Comparison of ENCODE assay signal across 8 cellular contexts in genomic region chrX:154370300-154370881, GRCh38. TPM values are rescaled to one million over a fixed set of nuclear protein-coding genes. Genes with fewer than 3 reads are reported as not detected.
DNase-seq lines count a peak whose midpoint lies in the region; ATAC-seq and TF ChIP-seq lines count a peak whose summit lies in the region.

No MANE protein-coding gene starts in this region.

- H3K4me3 ChIP-seq in PC-9 (peak overlapping the region; percentile 60; the same call in 1 of the 2 replicates), neutrophil (ENCODE audit: low read depth in 1 of 2, low read length in 1 of 2) (peak overlapping the region; percentile 73 to 91)

- H3K9me3 ChIP-seq in PC-9 (ENCODE audit: insufficient read depth, low read depth): no peaks in the 10 kb centered on the region
- no peaks in the 10 kb centered on the region for H3K9me3 ChIP-seq in neutrophil

- TF ChIP-seq CTCF in PC-9 (conservative IDR thresholded peaks at IDR 0.05) (no peak), neutrophil (IDR thresholded peaks at IDR 0.05) (no peak), GM13976 (IDR thresholded peaks at IDR 0.05; ENCODE audit: borderline replicate concordance, control extremely low read depth, extremely low read depth, insufficient read depth, missing control alignments) (no peak)

- H3K36me3 ChIP-seq in PC-9 (ENCODE audit: low read depth) (no peaks in the 10 kb centered on the region), neutrophil (peaks cover 26% of the 10 kb centered on the region)

- no peaks in the 10 kb centered on the region for H3K27me3 ChIP-seq in PC-9 (ENCODE audit: insufficient read depth, low read depth)
- no peaks in the 10 kb centered on the region for H3K27me3 ChIP-seq in neutrophil

- H3K4me1 ChIP-seq in PC-9 (replicated peaks; ENCODE audit: insufficient read depth) (no peaks in the 10 kb centered on the region; the same call in 1 of the 2 replicates), neutrophil (ENCODE audit: control insufficient read depth in 1 of 2, insufficient read depth in 1 of 2, low read depth in 1 of 2, low read length in 1 of 2) (peaks cover 48 to 53% of the 10 kb centered on the region in 2 experiments)

- in situ Hi-C loops in GM13976 (cut with MboI; ENCODE audit: low sequenced_read_pairs, unreplicated experiment): no loop called here

- no peaks in the 10 kb centered on the region for H3K9me2 ChIP-seq in PC-9 (ENCODE audit: insufficient read depth)

- peak overlapping the region; percentile 69 for H3K27ac ChIP-seq in PC-9
- peak overlapping the region; percentile 91 for H3K27ac ChIP-seq in epithelial cell of prostate
- H3K27ac ChIP-seq in neutrophil: peak overlapping the region; percentile 97

- H3K79me2 ChIP-seq in PC-9 (ENCODE audit: low read depth): peaks cover 35% of the 10 kb centered on the region

- H2AFZ ChIP-seq in PC-9: no peak overlapping the region

- peak overlapping the region; percentile 72 for H3K4me2 ChIP-seq in PC-9

- no peaks in the 10 kb centered on the region for H3F3A ChIP-seq in PC-9 (ENCODE audit: insufficient read depth, low read depth)

- no peak for DNase-seq in PC-9
- DNase-seq in epithelial cell of prostate (ENCODE audit: low read depth, low spot score): no peak
- no peak for DNase-seq in putamen (ENCODE audit: low spot score)
- DNase-seq in GM13976 (ENCODE audit: low spot score): no peak
- no peak for DNase-seq in UCSD-AML1 (lab: John Stamatoyannopoulos, UW; ENCODE audit: unreplicated experiment)

- intact Hi-C loops in PC-9 (cut with micrococcal nuclease; ENCODE audit: unreplicated experiment): loop anchor here (5.0 to 10.0 kb wide), 5 partner anchors 162 to 1428 kb away; partner anchors contain the start of genes DKC1, F8 and FUNDC2

- ATAC-seq in GM19372 (IDR thresholded peaks at IDR 0.05; ENCODE audit: low read depth, unreplicated experiment): peak; percentile 1
- no peak for ATAC-seq in GM19455 (IDR thresholded peaks at IDR 0.05; ENCODE audit: unreplicated experiment)

- CTCF ChIA-PET in PC-9 (lab: Charles Lee): interaction anchor here (0.7 kb wide), 2 partner anchors 155 to 432 kb away, joined by 15 to 20 read pairs; no protein-coding TSS in a partner anchor

- BruUV-seq in PC-9 (replicated peaks; lab: Mats Ljungman, UMichigan): no TSS peak

- no peaks in the 10 kb centered on the region for H4K20me1 ChIP-seq in PC-9 (ENCODE audit: insufficient read depth)

- POLR2A ChIA-PET in PC-9 (lab: Charles Lee; ENCODE audit: unreplicated experiment): interaction anchor here (0.5 to 1.0 kb wide), 13 partner anchors 22 to 663 kb away, joined by 3 to 27 read pairs (median 7); partner anchors contain the start of genes IKBKG and SLC10A3

RNA-seq across cellular contexts. Expression of gene FLNA, which starts 4.0 kb away (rescaled TPM):
- 1,841 and 2,308 TPM in 2 replicates for total RNA-seq in PC-9 (2021)

RNA-seq across cellular contexts. Expression of gene EMD, which starts 8.7 kb away (rescaled TPM):
- total RNA-seq in PC-9 (2021): 132 and 164 TPM in 2 replicates

RNA-seq across cellular contexts. Expression of gene RPL10, which starts 27.8 kb away (rescaled TPM):
- total RNA-seq in PC-9 (2021): 3,447 and 3,685 TPM in 2 replicates

RNA-seq across cellular contexts. Expression of gene DNASE1L1, which starts 38.7 kb away (rescaled TPM):
- 25.9 and 28.3 TPM in 2 replicates for total RNA-seq in PC-9 (2021)

RNA-seq across cellular contexts. Expression of gene TAFAZZIN, which starts 40.9 kb away (rescaled TPM):
- total RNA-seq in PC-9 (2021): 95.8 and 134 TPM in 2 replicates
